ENCODE assay signal across 28 cellular contexts in genomic region chr11:101341578-101341977, GRCh38.
"Had no signal": no experiment of that assay in that cellular context is flagged by ENCODE, and none has a peak within 500 bp of the region (broad histone marks: within the 10 kb centered on the region; RNA-seq: fewer than 3 reads in every experiment).

No MANE protein-coding gene starts in this region.

- H3K4me1 ChIP-seq: body of pancreas, left lung, lower lobe of right lung, right lobe of liver, thyroid gland had no signal

- H3K9me3 ChIP-seq: body of pancreas, lower lobe of right lung, mucosa of descending colon, right lobe of liver, thyroid gland had no signal

- H3K36me3 ChIP-seq: left lung, lower lobe of right lung, right lobe of liver, thyroid gland had no signal

- H3K4me3 ChIP-seq: body of pancreas, left lung, lower lobe of right lung, mucosa of descending colon, right lobe of liver, skin epidermis, thyroid gland had no signal

- ATAC-seq: activated naive CD8-positive, alpha-beta T cell treated with anti-CD3 and anti-CD28 coated beads, Interleukin-2, amount 50 U/mL, for 24 hours; activated T-cell treated with anti-CD3 and anti-CD28 coated beads, Interleukin-2, amount 50 U/mL, for 4 hours; activated T-helper 17 cell treated with anti-CD3 and anti-CD28 coated beads, Interleukin-2, amount 50 U/mL, for 72 hours; body of pancreas; left lung; lower lobe of right lung; mucosa of descending colon; natural killer cell treated with Interleukin-12 subunit alpha and Interleukin-12 subunit beta and Interleukin-15 and Interleukin-18, amount 100 ng/mL, for 72 hours; right lobe of liver; stimulated activated memory B cell treated with anti-CD40 and anti-IgM and Interleukin-4, amounts not matched to agents 10 μg/mL and 1 μg/mL and 100 μg/mL, for 72 hours; stimulated activated naive CD8-positive, alpha-beta T cell treated with anti-CD3 and anti-CD28 coated beads, Interleukin-15, amount 100 ng/mL, for 72 hours; T-helper 17 cell had no signal

- H3K27me3 ChIP-seq: body of pancreas, left lung, right lobe of liver, thyroid gland had no signal

- H3K27ac ChIP-seq: body of pancreas, epithelial cell of prostate, left lung, lower lobe of right lung, right lobe of liver, skin epidermis, thyroid gland had no signal

- DNase-seq: activated CD4-positive, alpha-beta memory T cell treated with anti-CD3 and anti-CD28 coated beads, Interleukin-2, amount 10 ng/mL, durations not matched to agents 7 days and 5 days; activated CD4-positive, alpha-beta T cell treated with anti-CD3 and anti-CD28 coated beads, Interleukin-2, amount 10 ng/mL, durations not matched to agents 24 days and 14 days; activated CD4-positive, CD25-positive, alpha-beta regulatory T cell treated with anti-CD3 and anti-CD28 coated beads, Interleukin-2, amount 50 U/mL, for 72 hours; activated CD8-positive, alpha-beta memory T cell treated with anti-CD3 and anti-CD28 coated beads, Interleukin-2, amount 50 U/mL, for 48 hours; activated gamma-delta T cell treated with Interleukin-2 at 50 U/mL for 16 hours; activated naive CD4-positive, alpha-beta T cell treated with anti-CD3 and anti-CD28 coated beads, Interleukin-2, amount 50 U/mL, for 16 hours; activated naive CD8-positive, alpha-beta T cell treated with anti-CD3 and anti-CD28 coated beads, Interleukin-2, amount 50 U/mL, for 24 hours; activated T-cell treated with anti-CD3 and anti-CD28 coated beads, Interleukin-2, amount 50 U/mL, for 4 hours; body of pancreas; dermis blood vessel endothelial cell; effector CD4-positive, alpha-beta T cell; foreskin fibroblast; head of caudate nucleus; kidney glomerular epithelial cell; left lung; lower lobe of right lung; mucosa of descending colon; right lobe of liver; stimulated activated CD4-positive, alpha-beta T cell treated with anti-CD3 and anti-CD28 coated beads, Interleukin-4, amount 100 ng/mL, for 24 hours; stimulated activated naive CD8-positive, alpha-beta T cell treated with anti-CD3 and anti-CD28 coated beads, Interleukin-15, amount 100 ng/mL, for 72 hours; substantia nigra; T-helper 17 cell; thyroid gland had no signal
